ENCODE assay signal across 1 cellular context in genomic region chr21:14762734-14763694, GRCh38.
TF ChIP-seq lines count a peak whose summit lies in the region.

No MANE protein-coding gene starts in this region.

TF ChIP-seq in K562, 482 proteins besides CTCF, POLR2A, EP300 and RAD21 (continued from another document and continues in another):
- TF ChIP-seq, protein P1, sequence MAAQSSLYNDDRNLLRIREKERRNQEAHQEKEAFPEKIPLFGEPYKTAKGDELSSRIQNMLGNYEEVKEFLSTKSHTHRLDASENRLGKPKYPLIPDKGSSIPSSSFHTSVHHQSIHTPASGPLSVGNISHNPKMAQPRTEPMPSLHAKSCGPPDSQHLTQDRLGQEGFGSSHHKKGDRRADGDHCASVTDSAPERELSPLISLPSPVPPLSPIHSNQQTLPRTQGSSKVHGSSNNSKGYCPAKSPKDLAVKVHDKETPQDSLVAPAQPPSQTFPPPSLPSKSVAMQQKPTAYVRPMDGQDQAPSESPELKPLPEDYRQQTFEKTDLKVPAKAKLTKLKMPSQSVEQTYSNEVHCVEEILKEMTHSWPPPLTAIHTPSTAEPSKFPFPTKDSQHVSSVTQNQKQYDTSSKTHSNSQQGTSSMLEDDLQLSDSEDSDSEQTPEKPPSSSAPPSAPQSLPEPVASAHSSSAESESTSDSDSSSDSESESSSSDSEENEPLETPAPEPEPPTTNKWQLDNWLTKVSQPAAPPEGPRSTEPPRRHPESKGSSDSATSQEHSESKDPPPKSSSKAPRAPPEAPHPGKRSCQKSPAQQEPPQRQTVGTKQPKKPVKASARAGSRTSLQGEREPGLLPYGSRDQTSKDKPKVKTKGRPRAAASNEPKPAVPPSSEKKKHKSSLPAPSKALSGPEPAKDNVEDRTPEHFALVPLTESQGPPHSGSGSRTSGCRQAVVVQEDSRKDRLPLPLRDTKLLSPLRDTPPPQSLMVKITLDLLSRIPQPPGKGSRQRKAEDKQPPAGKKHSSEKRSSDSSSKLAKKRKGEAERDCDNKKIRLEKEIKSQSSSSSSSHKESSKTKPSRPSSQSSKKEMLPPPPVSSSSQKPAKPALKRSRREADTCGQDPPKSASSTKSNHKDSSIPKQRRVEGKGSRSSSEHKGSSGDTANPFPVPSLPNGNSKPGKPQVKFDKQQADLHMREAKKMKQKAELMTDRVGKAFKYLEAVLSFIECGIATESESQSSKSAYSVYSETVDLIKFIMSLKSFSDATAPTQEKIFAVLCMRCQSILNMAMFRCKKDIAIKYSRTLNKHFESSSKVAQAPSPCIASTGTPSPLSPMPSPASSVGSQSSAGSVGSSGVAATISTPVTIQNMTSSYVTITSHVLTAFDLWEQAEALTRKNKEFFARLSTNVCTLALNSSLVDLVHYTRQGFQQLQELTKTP (IDR thresholded peaks at IDR 0.05; ENCODE audit: low read depth in 1 of 2, partially characterized antibody in 2 of 2): peak; percentile 80 to 95
- TF ChIP-seq ETS2 (tag; IDR thresholded peaks at IDR 0.05; ENCODE audit: borderline replicate concordance, poor library complexity, severe bottlenecking) (no peak), DIDO1 (tag; IDR thresholded peaks at IDR 0.05; ENCODE audit: low read depth) (no peak), ARHGAP35 (IDR thresholded peaks at IDR 0.05; ENCODE audit: partially characterized antibody) (no peak), ZNF79 (CRISPR knock-in tag; IDR thresholded peaks at IDR 0.05; ENCODE audit: low read depth) (no peak), ZHX1 (conservative IDR thresholded peaks at IDR 0.05; ENCODE audit: low read length) (no peak), REST (CRISPR knock-in tag; IDR thresholded peaks at IDR 0.05; ENCODE audit: low read depth) (no peak), ADNP (tag; IDR thresholded peaks at IDR 0.05) (peak; percentile 66; the same call in 1 of the 2 replicates), MAFK (IDR thresholded peaks at IDR 0.05; ENCODE audit: low read length) (peak; percentile 30; the same call in 1 of the 2 replicates), ELF2 (CRISPR knock-in tag; IDR thresholded peaks at IDR 0.05) (no peak; the same call in 1 of the 2 replicates), PREB (CRISPR knock-in tag; IDR thresholded peaks at IDR 0.05) (no peak), TGIF2 (CRISPR knock-in tag; IDR thresholded peaks at IDR 0.05) (no peak), CBX2 (IDR thresholded peaks at IDR 0.05; ENCODE audit: insufficient read depth, low read length, poor library complexity, severe bottlenecking) (no peak), KAT2B (IDR thresholded peaks at IDR 0.05; ENCODE audit: low read depth, low read length) (no peak), MEIS2 (IDR thresholded peaks at IDR 0.05; ENCODE audit: partially characterized antibody) (peak; percentile 74), RNF2 (IDR thresholded peaks at IDR 0.05) (peak; percentile 77; the same call in 1 of the 2 replicates), KLF16 (IDR thresholded peaks at IDR 0.05) (peak; percentile 94), ZNF311 (CRISPR knock-in tag; IDR thresholded peaks at IDR 0.05) (no peak), ZFPM2 (CRISPR knock-in tag; IDR thresholded peaks at IDR 0.05) (no peak), ESRRB (CRISPR knock-in tag; IDR thresholded peaks at IDR 0.05; ENCODE audit: borderline replicate concordance) (no peak), ZNF24 (IDR thresholded peaks at IDR 0.05) (no peak; the same call in 1 of the 2 replicates), STAG1 (CRISPR knock-in tag; IDR thresholded peaks at IDR 0.05; ENCODE audit: borderline replicate concordance) (no peak), ZNF445 (CRISPR knock-in tag; IDR thresholded peaks at IDR 0.05; ENCODE audit: low read depth) (no peak), NUFIP1 (IDR thresholded peaks at IDR 0.05; ENCODE audit: partially characterized antibody) (no peak)
- TF ChIP-seq, protein P2, sequence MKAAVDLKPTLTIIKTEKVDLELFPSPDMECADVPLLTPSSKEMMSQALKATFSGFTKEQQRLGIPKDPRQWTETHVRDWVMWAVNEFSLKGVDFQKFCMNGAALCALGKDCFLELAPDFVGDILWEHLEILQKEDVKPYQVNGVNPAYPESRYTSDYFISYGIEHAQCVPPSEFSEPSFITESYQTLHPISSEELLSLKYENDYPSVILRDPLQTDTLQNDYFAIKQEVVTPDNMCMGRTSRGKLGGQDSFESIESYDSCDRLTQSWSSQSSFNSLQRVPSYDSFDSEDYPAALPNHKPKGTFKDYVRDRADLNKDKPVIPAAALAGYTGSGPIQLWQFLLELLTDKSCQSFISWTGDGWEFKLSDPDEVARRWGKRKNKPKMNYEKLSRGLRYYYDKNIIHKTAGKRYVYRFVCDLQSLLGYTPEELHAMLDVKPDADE (conservative IDR thresholded peaks at IDR 0.05; ENCODE audit: control insufficient read depth, low read depth, low read length): no peak
- TF ChIP-seq, protein P3, sequence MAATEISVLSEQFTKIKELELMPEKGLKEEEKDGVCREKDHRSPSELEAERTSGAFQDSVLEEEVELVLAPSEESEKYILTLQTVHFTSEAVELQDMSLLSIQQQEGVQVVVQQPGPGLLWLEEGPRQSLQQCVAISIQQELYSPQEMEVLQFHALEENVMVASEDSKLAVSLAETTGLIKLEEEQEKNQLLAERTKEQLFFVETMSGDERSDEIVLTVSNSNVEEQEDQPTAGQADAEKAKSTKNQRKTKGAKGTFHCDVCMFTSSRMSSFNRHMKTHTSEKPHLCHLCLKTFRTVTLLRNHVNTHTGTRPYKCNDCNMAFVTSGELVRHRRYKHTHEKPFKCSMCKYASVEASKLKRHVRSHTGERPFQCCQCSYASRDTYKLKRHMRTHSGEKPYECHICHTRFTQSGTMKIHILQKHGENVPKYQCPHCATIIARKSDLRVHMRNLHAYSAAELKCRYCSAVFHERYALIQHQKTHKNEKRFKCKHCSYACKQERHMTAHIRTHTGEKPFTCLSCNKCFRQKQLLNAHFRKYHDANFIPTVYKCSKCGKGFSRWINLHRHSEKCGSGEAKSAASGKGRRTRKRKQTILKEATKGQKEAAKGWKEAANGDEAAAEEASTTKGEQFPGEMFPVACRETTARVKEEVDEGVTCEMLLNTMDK (IDR thresholded peaks at IDR 0.05; ENCODE audit: borderline replicate concordance, insufficient read depth, low read depth, low read length, poor library complexity, severe bottlenecking): no peak
- TF ChIP-seq, protein P4, sequence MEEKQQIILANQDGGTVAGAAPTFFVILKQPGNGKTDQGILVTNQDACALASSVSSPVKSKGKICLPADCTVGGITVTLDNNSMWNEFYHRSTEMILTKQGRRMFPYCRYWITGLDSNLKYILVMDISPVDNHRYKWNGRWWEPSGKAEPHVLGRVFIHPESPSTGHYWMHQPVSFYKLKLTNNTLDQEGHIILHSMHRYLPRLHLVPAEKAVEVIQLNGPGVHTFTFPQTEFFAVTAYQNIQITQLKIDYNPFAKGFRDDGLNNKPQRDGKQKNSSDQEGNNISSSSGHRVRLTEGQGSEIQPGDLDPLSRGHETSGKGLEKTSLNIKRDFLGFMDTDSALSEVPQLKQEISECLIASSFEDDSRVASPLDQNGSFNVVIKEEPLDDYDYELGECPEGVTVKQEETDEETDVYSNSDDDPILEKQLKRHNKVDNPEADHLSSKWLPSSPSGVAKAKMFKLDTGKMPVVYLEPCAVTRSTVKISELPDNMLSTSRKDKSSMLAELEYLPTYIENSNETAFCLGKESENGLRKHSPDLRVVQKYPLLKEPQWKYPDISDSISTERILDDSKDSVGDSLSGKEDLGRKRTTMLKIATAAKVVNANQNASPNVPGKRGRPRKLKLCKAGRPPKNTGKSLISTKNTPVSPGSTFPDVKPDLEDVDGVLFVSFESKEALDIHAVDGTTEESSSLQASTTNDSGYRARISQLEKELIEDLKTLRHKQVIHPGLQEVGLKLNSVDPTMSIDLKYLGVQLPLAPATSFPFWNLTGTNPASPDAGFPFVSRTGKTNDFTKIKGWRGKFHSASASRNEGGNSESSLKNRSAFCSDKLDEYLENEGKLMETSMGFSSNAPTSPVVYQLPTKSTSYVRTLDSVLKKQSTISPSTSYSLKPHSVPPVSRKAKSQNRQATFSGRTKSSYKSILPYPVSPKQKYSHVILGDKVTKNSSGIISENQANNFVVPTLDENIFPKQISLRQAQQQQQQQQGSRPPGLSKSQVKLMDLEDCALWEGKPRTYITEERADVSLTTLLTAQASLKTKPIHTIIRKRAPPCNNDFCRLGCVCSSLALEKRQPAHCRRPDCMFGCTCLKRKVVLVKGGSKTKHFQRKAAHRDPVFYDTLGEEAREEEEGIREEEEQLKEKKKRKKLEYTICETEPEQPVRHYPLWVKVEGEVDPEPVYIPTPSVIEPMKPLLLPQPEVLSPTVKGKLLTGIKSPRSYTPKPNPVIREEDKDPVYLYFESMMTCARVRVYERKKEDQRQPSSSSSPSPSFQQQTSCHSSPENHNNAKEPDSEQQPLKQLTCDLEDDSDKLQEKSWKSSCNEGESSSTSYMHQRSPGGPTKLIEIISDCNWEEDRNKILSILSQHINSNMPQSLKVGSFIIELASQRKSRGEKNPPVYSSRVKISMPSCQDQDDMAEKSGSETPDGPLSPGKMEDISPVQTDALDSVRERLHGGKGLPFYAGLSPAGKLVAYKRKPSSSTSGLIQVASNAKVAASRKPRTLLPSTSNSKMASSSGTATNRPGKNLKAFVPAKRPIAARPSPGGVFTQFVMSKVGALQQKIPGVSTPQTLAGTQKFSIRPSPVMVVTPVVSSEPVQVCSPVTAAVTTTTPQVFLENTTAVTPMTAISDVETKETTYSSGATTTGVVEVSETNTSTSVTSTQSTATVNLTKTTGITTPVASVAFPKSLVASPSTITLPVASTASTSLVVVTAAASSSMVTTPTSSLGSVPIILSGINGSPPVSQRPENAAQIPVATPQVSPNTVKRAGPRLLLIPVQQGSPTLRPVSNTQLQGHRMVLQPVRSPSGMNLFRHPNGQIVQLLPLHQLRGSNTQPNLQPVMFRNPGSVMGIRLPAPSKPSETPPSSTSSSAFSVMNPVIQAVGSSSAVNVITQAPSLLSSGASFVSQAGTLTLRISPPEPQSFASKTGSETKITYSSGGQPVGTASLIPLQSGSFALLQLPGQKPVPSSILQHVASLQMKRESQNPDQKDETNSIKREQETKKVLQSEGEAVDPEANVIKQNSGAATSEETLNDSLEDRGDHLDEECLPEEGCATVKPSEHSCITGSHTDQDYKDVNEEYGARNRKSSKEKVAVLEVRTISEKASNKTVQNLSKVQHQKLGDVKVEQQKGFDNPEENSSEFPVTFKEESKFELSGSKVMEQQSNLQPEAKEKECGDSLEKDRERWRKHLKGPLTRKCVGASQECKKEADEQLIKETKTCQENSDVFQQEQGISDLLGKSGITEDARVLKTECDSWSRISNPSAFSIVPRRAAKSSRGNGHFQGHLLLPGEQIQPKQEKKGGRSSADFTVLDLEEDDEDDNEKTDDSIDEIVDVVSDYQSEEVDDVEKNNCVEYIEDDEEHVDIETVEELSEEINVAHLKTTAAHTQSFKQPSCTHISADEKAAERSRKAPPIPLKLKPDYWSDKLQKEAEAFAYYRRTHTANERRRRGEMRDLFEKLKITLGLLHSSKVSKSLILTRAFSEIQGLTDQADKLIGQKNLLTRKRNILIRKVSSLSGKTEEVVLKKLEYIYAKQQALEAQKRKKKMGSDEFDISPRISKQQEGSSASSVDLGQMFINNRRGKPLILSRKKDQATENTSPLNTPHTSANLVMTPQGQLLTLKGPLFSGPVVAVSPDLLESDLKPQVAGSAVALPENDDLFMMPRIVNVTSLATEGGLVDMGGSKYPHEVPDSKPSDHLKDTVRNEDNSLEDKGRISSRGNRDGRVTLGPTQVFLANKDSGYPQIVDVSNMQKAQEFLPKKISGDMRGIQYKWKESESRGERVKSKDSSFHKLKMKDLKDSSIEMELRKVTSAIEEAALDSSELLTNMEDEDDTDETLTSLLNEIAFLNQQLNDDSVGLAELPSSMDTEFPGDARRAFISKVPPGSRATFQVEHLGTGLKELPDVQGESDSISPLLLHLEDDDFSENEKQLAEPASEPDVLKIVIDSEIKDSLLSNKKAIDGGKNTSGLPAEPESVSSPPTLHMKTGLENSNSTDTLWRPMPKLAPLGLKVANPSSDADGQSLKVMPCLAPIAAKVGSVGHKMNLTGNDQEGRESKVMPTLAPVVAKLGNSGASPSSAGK (IDR thresholded peaks at IDR 0.05): no peak
